ENCODE assay signal across 8 cellular contexts in genomic region chr7:22854158-22855048, GRCh38. TPM values are rescaled to one million over a fixed set of nuclear protein-coding genes. Genes with fewer than 3 reads are reported as not detected.
A peak's percentile ranks its signal among the peaks of the same experiment; 100 is the strongest.
DNase-seq lines count a peak whose midpoint lies in the region; ATAC-seq and TF ChIP-seq lines count a peak whose summit lies in the region.

No MANE protein-coding gene starts in this region.

- intact Hi-C loops in mucosa of descending colon (cut with DNase I, micrococcal nuclease) = no loop called here

- peaks cover 5% of the 10 kb centered on the region for H3K4me1 ChIP-seq in mucosa of descending colon (ENCODE audit: low read depth)

- ATAC-seq in GM18909 (IDR thresholded peaks at IDR 0.05; ENCODE audit: poor library complexity, unreplicated experiment) = peak; percentile 91
- ATAC-seq in HG03135 (IDR thresholded peaks at IDR 0.05; ENCODE audit: unreplicated experiment) = peak; percentile 89
- peak; percentile 64 for ATAC-seq in mucosa of descending colon

- peak; percentile 71 for DNase-seq in Ammon's horn (ENCODE audit: low spot score)
- peak; percentile 83 for DNase-seq in NCI-H748 (lab: John Stamatoyannopoulos, UW; ENCODE audit: unreplicated experiment)
- DNase-seq in activated CD8-positive, alpha-beta memory T cell treated with anti-CD3 and anti-CD28 coated beads for 48 hours (ENCODE audit: low read depth in 2 of 3, low spot score in 2 of 3) = peak; percentile 29 to 81 (median 80)
- DNase-seq in epidermal melanocyte (ENCODE audit: insufficient read length, low spot score) = peak; percentile 69
- DNase-seq in mucosa of descending colon = peak; percentile 79 to 88 (median 83)
- peak; percentile 81 for DNase-seq in stimulated activated CD8-positive, alpha-beta memory T cell treated with anti-CD3 and anti-CD28 coated beads, Interleukin-4, amount 100 ng/mL, for 24 hours (ENCODE audit: low read depth)

- peak; percentile 4 for TF ChIP-seq CTCF in mucosa of descending colon (IDR thresholded peaks at IDR 0.05)

- H3K4me3 ChIP-seq in mucosa of descending colon = peak overlapping the region; percentile 48

- no peaks in the 10 kb centered on the region for H3K36me3 ChIP-seq in mucosa of descending colon (ENCODE audit: low read depth)

- H3K9me3 ChIP-seq in mucosa of descending colon = no peaks in the 10 kb centered on the region

RNA-seq across cellular contexts. Expression of gene TOMM7, which starts 31.8 kb away (rescaled TPM):
- total RNA-seq in mucosa of descending colon = 100 to 1,000 TPM; 225 to 404 (median 287) TPM

Comparison
In these comparisons a context has a peak if more than half of its experiments do, and no peak if none do; other contexts are left out.
1. Peak in every context shown above with its lines: DNase-seq, ATAC-seq and H3K4me3 ChIP-seq.